Comparison of ENCODE assay signal across 10 cellular contexts in genomic region chr5:95864456-95864855, GRCh38.
"Had no signal": no experiment of that assay in that cellular context is flagged by ENCODE, and none has a peak within 500 bp of the region (broad histone marks: within the 10 kb centered on the region; RNA-seq: fewer than 3 reads in every experiment).

No MANE protein-coding gene starts in this region.

- H3K27ac ChIP-seq: ovary had no signal

- ATAC-seq: activated T-cell treated with anti-CD3 and anti-CD28 coated beads, Interleukin-2, amount 50 U/mL, for 72 hours; left ventricle myocardium superior had no signal

- H3K36me3 ChIP-seq: ovary, tibial nerve had no signal

- H3K27me3 Mint-ChIP-seq: activated CD4-positive, alpha-beta memory T cell treated with anti-CD3 and anti-CD28 coated beads for 36 hours; activated naive CD8-positive, alpha-beta T cell treated with anti-CD3 and anti-CD28 coated beads, Interleukin-2, amount 10 ng/mL, durations not matched to agents 7 days and 5 days had no signal

- H3K4me3 ChIP-seq: ovary, skin epidermis had no signal

- H3K27ac Mint-ChIP-seq: activated naive CD8-positive, alpha-beta T cell treated with anti-CD3 and anti-CD28 coated beads, Interleukin-2, amount 10 ng/mL, durations not matched to agents 7 days and 5 days; activated T-cell treated with anti-CD3 and anti-CD28 coated beads, Interleukin-2, amount 50 U/mL, for 72 hours had no signal

- H3K4me3 Mint-ChIP-seq: activated CD4-positive, alpha-beta memory T cell treated with anti-CD3 and anti-CD28 coated beads for 36 hours; activated naive CD8-positive, alpha-beta T cell treated with anti-CD3 and anti-CD28 coated beads, Interleukin-2, amount 10 ng/mL, durations not matched to agents 7 days and 5 days; activated T-cell treated with anti-CD3 and anti-CD28 coated beads, Interleukin-2, amount 50 U/mL, for 72 hours had no signal

- DNase-seq: activated CD4-positive, alpha-beta memory T cell treated with anti-CD3 and anti-CD28 coated beads for 36 hours; activated CD4-positive, CD25-positive, alpha-beta regulatory T cell treated with anti-CD3 and anti-CD28 coated beads, Interleukin-2, amount 50 U/mL, for 72 hours; activated naive CD8-positive, alpha-beta T cell treated with anti-CD3 and anti-CD28 coated beads, Interleukin-2, amount 10 ng/mL, durations not matched to agents 7 days and 5 days; activated T-cell treated with anti-CD3 and anti-CD28 coated beads, Interleukin-2, amount 50 U/mL, for 72 hours; effector CD4-positive, alpha-beta T cell; hippocampal formation; left ventricle myocardium superior; ovary had no signal

- H3K9me3 ChIP-seq: ovary, tibial nerve had no signal

- H3K27me3 ChIP-seq: ovary, tibial nerve had no signal
